12 cellular contexts compared by ENCODE assay signal in the genomic region with DNA sequence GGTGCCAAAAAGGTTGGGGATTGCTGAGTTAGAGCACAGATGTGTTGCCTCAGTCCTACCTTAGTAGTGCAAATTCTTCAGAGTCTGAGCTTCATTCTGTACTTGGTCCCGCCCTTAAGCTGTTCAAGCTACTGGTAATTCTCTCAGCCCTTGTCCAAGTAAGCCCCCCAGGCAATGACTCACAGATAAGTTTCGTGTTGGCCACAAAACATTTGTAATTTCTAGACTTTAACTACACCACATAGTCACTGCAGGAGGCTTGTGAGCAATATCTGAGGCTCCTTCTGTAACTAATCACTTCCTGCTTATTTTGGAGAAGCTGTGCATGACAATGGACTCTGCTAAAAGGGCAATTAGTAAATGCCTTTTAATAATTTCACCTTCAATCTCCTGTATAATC.
DNase-seq lines count a peak whose midpoint lies in the region; ATAC-seq and TF ChIP-seq lines count a peak whose summit lies in the region.
"Had no signal": no experiment of that assay in that cellular context is flagged by ENCODE, and none has a peak within 500 bp of the region (broad histone marks: within the 10 kb centered on the region; RNA-seq: fewer than 3 reads in every experiment).

No MANE protein-coding gene starts in this region.

- H3K4me3 ChIP-seq in brain microvascular endothelial cell (ENCODE audit: low read depth, low read length): no peak overlapping the region
- H3K4me3 ChIP-seq: skin epidermis had no signal

- ATAC-seq in GM18870 (IDR thresholded peaks at IDR 0.05; ENCODE audit: unreplicated experiment) (peak; percentile 81), HG03571 (IDR thresholded peaks at IDR 0.05; ENCODE audit: unreplicated experiment) (no peak), GM21619 (IDR thresholded peaks at IDR 0.05; ENCODE audit: unreplicated experiment) (no peak)

- H3K27me3 ChIP-seq in brain microvascular endothelial cell (replicated peaks): no peaks in the 10 kb centered on the region

- TF ChIP-seq CTCF in brain microvascular endothelial cell (IDR thresholded peaks at IDR 0.05; ENCODE audit: low read depth, low read length, missing control alignments): no peak

- peak overlapping the region; percentile 33 for H3K27ac ChIP-seq in brain microvascular endothelial cell

- in situ Hi-C loops in brain microvascular endothelial cell (cut with HindIII; ENCODE audit: low pct_ligation_motif_present, low sequenced_read_pairs): no loop called here

- H3K36me3 ChIP-seq in brain microvascular endothelial cell (replicated peaks): no peaks in the 10 kb centered on the region

- DNase-seq in NOMO-1 (lab: John Stamatoyannopoulos, UW; ENCODE audit: unreplicated experiment in 2 of 2) (peak; percentile 82 to 89), brain microvascular endothelial cell (peak; percentile 82), non-pigmented ciliary epithelial cell (ENCODE audit: low read depth) (peak; percentile 88), globus pallidus (ENCODE audit: low spot score) (no peak)
- DNase-seq in activated CD4-positive, CD25-positive, alpha-beta regulatory T cell (lab: John Stamatoyannopoulos, UW): no peak
- DNase-seq: activated CD4-positive, alpha-beta T cell treated with anti-CD3 and anti-CD28 coated beads, Interleukin-2, amount 50 U/mL, for 48 hours; NCI-H510A treated with DMSO at 0.1 percent for 48 hours; substantia nigra had no signal

Comparison
In these comparisons a context has a peak if more than half of its experiments do, and no peak if none do; other contexts are left out.
1. DNase-seq: peak in NOMO-1 (2 of 2), brain microvascular endothelial cell (single experiment) and non-pigmented ciliary epithelial cell (single experiment); none in globus pallidus (single experiment) and activated CD4-positive, CD25-positive, alpha-beta regulatory T cell (0 of 4).